8 cellular contexts compared by ENCODE assay signal in genomic region chr3:126208618-126209256, GRCh38. TPM values are rescaled to one million over a fixed set of nuclear protein-coding genes. Genes with fewer than 3 reads are reported as not detected.
DNase-seq lines count a peak whose midpoint lies in the region; ATAC-seq and TF ChIP-seq lines count a peak whose summit lies in the region.

No MANE protein-coding gene starts in this region.

- H3K27me3 ChIP-seq in Peyer's patch = no peaks in the 10 kb centered on the region

- H3K4me3 ChIP-seq in Peyer's patch (no peak overlapping the region), fibroblast of mammary gland (ENCODE audit: control insufficient read depth, low read depth, low read length) (no peak overlapping the region), retinal pigment epithelial cell (ENCODE audit: low read length) (no peak overlapping the region)

- no peaks in the 10 kb centered on the region for H3K36me3 ChIP-seq in Peyer's patch

- H3K9me3 ChIP-seq in Peyer's patch = no peaks in the 10 kb centered on the region

- H3K36me3 Mint-ChIP-seq in activated CD4-positive, alpha-beta T cell treated with anti-CD3 and anti-CD28 coated beads, Interleukin-2, amount 10 ng/mL, durations not matched to agents 24 days and 14 days (ENCODE audit: low read depth) = no peaks in the 10 kb centered on the region

- intact Hi-C loops in activated CD4-positive, alpha-beta T cell treated with anti-CD3 and anti-CD28 coated beads, Interleukin-2, amount 10 ng/mL, durations not matched to agents 24 days and 14 days (cut with micrococcal nuclease) = no loop called here

- DNase-seq in HK-2 (ENCODE audit: unreplicated experiment) (peak; percentile 76), Peyer's patch (peak in 2 of 3 donors; percentile 71 to 80), fibroblast of mammary gland (ENCODE audit: low read depth) (peak; percentile 95), retinal pigment epithelial cell (ENCODE audit: low read depth) (peak; percentile 82)
- no peak for DNase-seq in activated CD4-positive, CD25-positive, alpha-beta regulatory T cell (lab: John Stamatoyannopoulos, UW)
- no peak for DNase-seq in activated CD4-positive, alpha-beta T cell treated with anti-CD3 and anti-CD28 coated beads, Interleukin-2, amount 10 ng/mL, durations not matched to agents 24 days and 14 days
- no peak for DNase-seq in stimulated activated naive CD4-positive, alpha-beta T cell treated with Interleukin-2 at 50 U/mL for 16 hours (lab: John Stamatoyannopoulos, UW)

- H3K4me3 Mint-ChIP-seq in activated CD4-positive, alpha-beta T cell treated with anti-CD3 and anti-CD28 coated beads, Interleukin-2, amount 10 ng/mL, durations not matched to agents 24 days and 14 days = no peak overlapping the region

- H3K9me3 Mint-ChIP-seq in activated CD4-positive, alpha-beta T cell treated with anti-CD3 and anti-CD28 coated beads, Interleukin-2, amount 10 ng/mL, durations not matched to agents 24 days and 14 days = no peaks in the 10 kb centered on the region

- no peak overlapping the region for H3K27ac ChIP-seq in Peyer's patch

- no peaks in the 10 kb centered on the region for H3K4me1 Mint-ChIP-seq in activated CD4-positive, alpha-beta T cell treated with anti-CD3 and anti-CD28 coated beads, Interleukin-2, amount 10 ng/mL, durations not matched to agents 24 days and 14 days

- peaks cover 23% of the 10 kb centered on the region for H3K27me3 Mint-ChIP-seq in activated CD4-positive, alpha-beta T cell treated with anti-CD3 and anti-CD28 coated beads, Interleukin-2, amount 10 ng/mL, durations not matched to agents 24 days and 14 days

- TF ChIP-seq CTCF in Peyer's patch (IDR thresholded peaks at IDR 0.05) (no peak), fibroblast of mammary gland (conservative IDR thresholded peaks at IDR 0.05; ENCODE audit: control insufficient read depth, insufficient read depth, low read depth, low read length) (no peak), retinal pigment epithelial cell (conservative IDR thresholded peaks at IDR 0.05; ENCODE audit: low read depth, low read length) (no peak)

- peaks cover 0 to 15% (median 2%) of the 10 kb centered on the region in 4 donors for H3K4me1 ChIP-seq in Peyer's patch

- no peak for ATAC-seq in HG02938 (IDR thresholded peaks at IDR 0.05; ENCODE audit: unreplicated experiment)

- H3K27ac Mint-ChIP-seq in activated CD4-positive, alpha-beta T cell treated with anti-CD3 and anti-CD28 coated beads, Interleukin-2, amount 10 ng/mL, durations not matched to agents 24 days and 14 days = no peak overlapping the region

- TF ChIP-seq POLR2A in Peyer's patch (IDR thresholded peaks at IDR 0.05) = no peak

RNA-seq across cellular contexts. Expression of gene ALDH1L1, which starts 28.4 kb away (rescaled TPM):
- total RNA-seq in Peyer's patch = 10 to 100 TPM in 1 of 4 donors, 1 to 10 TPM in 3; 2.0 to 14.2 (median 4.6) TPM
- not detected in 2 replicates for total RNA-seq in activated CD4-positive, alpha-beta T cell treated with anti-CD3 and anti-CD28 coated beads, Interleukin-2, amount 10 ng/mL, durations not matched to agents 24 days and 14 days

Comparison
In these comparisons a context has a peak if more than half of its experiments do, and no peak if none do; other contexts are left out.
1. DNase-seq: peak in HK-2 (single experiment), Peyer's patch (2 of 3), fibroblast of mammary gland (single experiment) and retinal pigment epithelial cell (single experiment); none in activated CD4-positive, CD25-positive, alpha-beta regulatory T cell (0 of 4), activated CD4-positive, alpha-beta T cell treated with anti-CD3 and anti-CD28 coated beads, Interleukin-2, amount 10 ng/mL, durations not matched to agents 24 days and 14 days (single experiment) and stimulated activated naive CD4-positive, alpha-beta T cell treated with Interleukin-2 at 50 U/mL for 16 hours (single experiment).